In genomic region chr12:9647825-9648700, GRCh38 we compare ENCODE assay signal across 8 cellular contexts. TPM values are rescaled to one million over a fixed set of nuclear protein-coding genes. Genes with fewer than 3 reads are reported as not detected.
DNase-seq lines count a peak whose midpoint lies in the region; ATAC-seq, FAIRE-seq and TF ChIP-seq lines count a peak whose summit lies in the region.

No MANE protein-coding gene starts in this region.

- peak; percentile 96 for FAIRE-seq in GM12891 (lab: Jason Lieb, UNC)

- peak overlapping the region; percentile 92 for H3K4me3 Mint-ChIP-seq in T-helper 1 cell treated with Interleukin-12 subunit alpha and Interleukin-12 subunit beta and Interleukin-4 antibody, amounts not matched to agents 30 μg/mL and 1 μg/mL, for 36 hours

- no peak for TF ChIP-seq POLR2A in GM12891 (IDR thresholded peaks at IDR 0.05; ENCODE audit: low read depth, low read length)

- peaks cover 10% of the 10 kb centered on the region for H3K9me3 Mint-ChIP-seq in T-helper 1 cell treated with Interleukin-12 subunit alpha and Interleukin-12 subunit beta and Interleukin-4 antibody, amounts not matched to agents 30 μg/mL and 1 μg/mL, for 36 hours

- H3K27ac Mint-ChIP-seq in T-helper 1 cell treated with Interleukin-12 subunit alpha and Interleukin-12 subunit beta and Interleukin-4 antibody, amounts not matched to agents 30 μg/mL and 1 μg/mL, for 36 hours = peak overlapping the region; percentile 95

- peak; percentile 71 for ATAC-seq in HG02610 (IDR thresholded peaks at IDR 0.05; ENCODE audit: unreplicated experiment)

- H3K4me1 Mint-ChIP-seq in T-helper 1 cell treated with Interleukin-12 subunit alpha and Interleukin-12 subunit beta and Interleukin-4 antibody, amounts not matched to agents 30 μg/mL and 1 μg/mL, for 36 hours (ENCODE audit: low read depth) = peaks cover 55% of the 10 kb centered on the region

- peaks cover 41% of the 10 kb centered on the region for H3K36me3 Mint-ChIP-seq in T-helper 1 cell treated with Interleukin-12 subunit alpha and Interleukin-12 subunit beta and Interleukin-4 antibody, amounts not matched to agents 30 μg/mL and 1 μg/mL, for 36 hours (ENCODE audit: low read depth)

- DNase-seq in GM12891 (ENCODE audit: insufficient read length, low spot score) = peak; percentile 57
- peak; percentile 49 for DNase-seq in NCI-H1048 (lab: John Stamatoyannopoulos, UW)
- DNase-seq in amygdala (lab: John Stamatoyannopoulos, UW) = peak in 47 of 56 donors; percentile 10 to 70 (median 40)
- DNase-seq in hepatic stellate cell (ENCODE audit: low spot score) = peak; percentile 84
- DNase-seq in retina = peak; percentile 94
- DNase-seq in cortex of kidney (lab: John Stamatoyannopoulos, UW) = no peak

- peaks cover 4% of the 10 kb centered on the region for H3K27me3 Mint-ChIP-seq in T-helper 1 cell treated with Interleukin-12 subunit alpha and Interleukin-12 subunit beta and Interleukin-4 antibody, amounts not matched to agents 30 μg/mL and 1 μg/mL, for 36 hours (ENCODE audit: low read depth)

TF ChIP-seq in GM12891, 5 proteins besides CTCF, POLR2A, EP300 and RAD21:
- TF ChIP-seq POU2F2 (IDR thresholded peaks at IDR 0.05; ENCODE audit: low read depth, low read length) (peak; percentile 39; the same call in 1 of the 2 replicates), POLR2AphosphoS5 (IDR thresholded peaks at IDR 0.05; ENCODE audit: low read depth, low read length) (peak; percentile 57; the same call in 1 of the 2 replicates), TAF1 (IDR thresholded peaks at IDR 0.05; ENCODE audit: low read depth, low read length) (peak; percentile 67; the same call in 1 of the 2 replicates), SPI1 (IDR thresholded peaks at IDR 0.05; ENCODE audit: low read depth, low read length) (peak; percentile 56), PAX5 (IDR thresholded peaks at IDR 0.05; ENCODE audit: insufficient read depth, low read length, severe bottlenecking) (peak; percentile 93)

RNA-seq across cellular contexts. Expression of gene CLEC2D, which starts 21.4 kb away (rescaled TPM):
- 29.9 TPM for polyA plus RNA-seq in GM12891 (2012; ENCODE audit: low read depth, missing spikeins)

RNA-seq across cellular contexts. Expression of gene KLRB1, which starts 40.3 kb away (rescaled TPM):
- not detected for polyA plus RNA-seq in GM12891 (2012; ENCODE audit: low read depth, missing spikeins)
